ENCODE assay signal across 8 cellular contexts in the genomic region with DNA sequence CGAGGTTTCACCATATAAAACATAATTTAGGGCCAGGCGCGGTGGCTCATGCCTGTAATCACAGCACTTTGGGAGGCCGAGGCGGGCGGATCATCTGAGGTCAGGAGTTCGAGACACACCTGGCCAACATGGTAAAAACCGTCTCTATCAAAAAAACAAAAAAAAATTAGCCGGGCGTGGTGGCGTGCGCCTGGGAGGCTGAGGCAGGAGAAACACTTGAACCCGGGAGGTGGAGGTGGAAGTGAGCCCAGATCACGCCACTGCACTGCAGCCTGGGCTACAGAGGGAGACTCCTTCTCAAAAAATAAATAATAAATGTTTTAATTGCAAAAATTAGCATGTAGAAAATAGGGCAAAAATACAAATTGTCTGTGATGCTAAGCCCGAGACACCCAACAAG. TPM values are rescaled to one million over a fixed set of nuclear protein-coding genes. Genes with fewer than 3 reads are reported as not detected.
DNase-seq lines count a peak whose midpoint lies in the region; ATAC-seq and TF ChIP-seq lines count a peak whose summit lies in the region.

No MANE protein-coding gene starts in this region.

- DNase-seq in HAP-1 (ENCODE audit: low spot score in 2 of 2) = no peak
- no peak for DNase-seq in T-cell
- no peak for DNase-seq in fibroblast of pulmonary artery (ENCODE audit: low read depth)
- DNase-seq in GM19238 (ENCODE audit: insufficient read length, low spot score) = no peak
- no peak for DNase-seq in NCI-H2029 treated with DMSO at 0.1 percent for 48 hours (lab: John Stamatoyannopoulos, UW)
- no peak for DNase-seq in cortex of kidney (lab: John Stamatoyannopoulos, UW)

- POLR2A ChIA-PET in T-cell (lab: Charles Lee) = no interaction called here

- no peaks in the 10 kb centered on the region for H3K27me3 Mint-ChIP-seq in T-cell

- peak overlapping the region; percentile 75 for H3K4me3 ChIP-seq in HAP-1
- H3K4me3 ChIP-seq in fibroblast of pulmonary artery (replicated peaks; ENCODE audit: low read depth, low read length) = peak overlapping the region; percentile 94
- peak overlapping the region; percentile 98 for H3K4me3 ChIP-seq in skeletal muscle satellite cell (ENCODE audit: low read length)

- TF ChIP-seq CTCF in fibroblast of pulmonary artery (IDR thresholded peaks at IDR 0.05; ENCODE audit: low read length, missing control alignments) = no peak

- H3K4me3 Mint-ChIP-seq in T-cell = peak overlapping the region; percentile 96 to 97 (median 97)

- H3K4me2 ChIP-seq in skeletal muscle satellite cell (ENCODE audit: low read length) = peak overlapping the region; percentile 97

- peaks cover 4% of the 10 kb centered on the region; the same call in 1 of the 2 replicates for H3K36me3 ChIP-seq in HAP-1 (replicated peaks)
- no peaks in the 10 kb centered on the region for H3K36me3 ChIP-seq in skeletal muscle satellite cell (ENCODE audit: insufficient read depth, low read length)

- peaks cover 32 to 54% (median 52%) of the 10 kb centered on the region in 3 donors for H3K4me1 Mint-ChIP-seq in T-cell

- peak overlapping the region; percentile 97 for H3K9ac ChIP-seq in skeletal muscle satellite cell (ENCODE audit: low read depth, low read length)

- H3K36me3 Mint-ChIP-seq in T-cell = no peaks in the 10 kb centered on the region

- ATAC-seq in T-cell (replicated peaks in 1 of 4) (no peak), HG02840 (IDR thresholded peaks at IDR 0.05; ENCODE audit: low FRiP score, unreplicated experiment) (no peak)

- peak overlapping the region; percentile 95 to 98 for H3K27ac Mint-ChIP-seq in T-cell

- H3K27me3 ChIP-seq in HAP-1 (ENCODE audit: low read depth) = no peaks in the 10 kb centered on the region
- H3K27me3 ChIP-seq in skeletal muscle satellite cell (ENCODE audit: control insufficient read depth, insufficient read depth, low read length) = no peaks in the 10 kb centered on the region

- CTCF ChIA-PET in T-cell (lab: Charles Lee) = no interaction called here

- peaks cover 8% of the 10 kb centered on the region; the same call in 1 of the 2 replicates for H3K9me3 ChIP-seq in HAP-1
- H3K9me3 ChIP-seq in skeletal muscle satellite cell (replicated peaks; ENCODE audit: low read length) = no peaks in the 10 kb centered on the region

- in situ Hi-C loops in HAP-1 (cut with MboI; ENCODE audit: low sequenced_read_pairs) = no loop called here

- H3K9me3 Mint-ChIP-seq in T-cell = no peaks in the 10 kb centered on the region

- H3K4me1 ChIP-seq in HAP-1 (peaks cover 22% of the 10 kb centered on the region), skeletal muscle satellite cell (ENCODE audit: control insufficient read depth, insufficient read depth, low read length) (peaks cover 7% of the 10 kb centered on the region)

RNA-seq across cellular contexts. Expression of a gene that starts 1.0 kb away (rescaled TPM):
- 100 to 1,000 TPM; 284 to 383 (median 304) TPM for total RNA-seq in T-cell
- total RNA-seq in skeletal muscle satellite cell (2012; rRNA removed) = 12.7 and 13.1 TPM in 2 replicates

RNA-seq across cellular contexts. Expression of a gene that starts 5.7 kb away (rescaled TPM):
- 10 to 100 TPM; 25.4 to 39.0 (median 29.0) TPM for total RNA-seq in T-cell
- total RNA-seq in skeletal muscle satellite cell (2012; rRNA removed) = 9.4 and 11.4 TPM in 2 replicates
